ENCODE assay signal across 8 cellular contexts in the genomic region with DNA sequence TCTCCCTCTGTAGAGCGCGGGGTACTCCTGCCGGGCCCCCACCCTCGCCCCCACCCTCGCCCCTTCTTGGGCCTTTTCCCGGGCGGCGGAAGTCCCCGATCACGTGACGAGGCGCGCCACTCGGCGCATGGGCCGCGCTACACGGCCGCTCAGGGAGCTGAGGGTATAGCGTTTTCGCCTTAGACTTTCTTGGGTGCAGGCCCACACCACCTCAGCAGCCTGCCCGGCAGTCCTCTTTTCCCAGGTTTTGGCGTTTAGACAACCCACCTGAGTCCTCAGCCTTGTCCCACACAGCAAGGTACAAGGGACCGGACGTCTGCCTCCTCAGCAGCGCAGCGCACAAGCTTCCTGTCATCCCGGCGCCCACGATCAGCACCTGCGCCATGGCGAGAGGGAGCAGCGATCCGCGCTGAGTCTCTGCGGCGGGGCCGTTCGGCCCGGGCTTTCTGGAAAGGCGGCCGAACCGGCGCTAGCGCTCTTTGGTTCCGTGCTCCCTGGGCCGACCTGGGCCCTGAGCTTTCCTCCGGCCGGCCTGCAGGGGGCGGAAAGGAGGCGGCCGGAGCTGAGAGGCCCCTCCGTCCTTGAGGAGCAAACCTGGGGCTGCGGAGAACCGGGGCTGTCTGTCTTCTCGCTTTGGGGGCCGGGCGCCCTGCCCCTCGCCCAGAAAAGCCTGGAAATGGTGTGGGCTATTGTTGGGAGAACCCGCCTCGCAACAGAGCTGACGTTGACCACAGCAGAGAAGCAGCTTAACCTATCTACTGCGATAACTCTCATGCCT. TPM values are rescaled to one million over a fixed set of nuclear protein-coding genes. Genes with fewer than 3 reads are reported as not detected.
DNase-seq lines count a peak whose midpoint lies in the region; ATAC-seq and TF ChIP-seq lines count a peak whose summit lies in the region.

A gene (minus strand): TSS at position 513 of the 778 bp plus-strand sequence.

- H3K27ac ChIP-seq in CD4-positive, CD25-positive, alpha-beta regulatory T cell (ENCODE audit: insufficient read depth, low read length, poor library complexity, severe bottlenecking) = peak within 1 kb of the TSS; percentile 76
- peak within 1 kb of the TSS; percentile 94 for H3K27ac ChIP-seq in rectal smooth muscle tissue (ENCODE audit: low read depth, low read length)

- H3K27me3 Mint-ChIP-seq in CD4-positive, CD25-positive, alpha-beta regulatory T cell = peaks cover 11% of the 10 kb centered on the region
- peaks cover 18% of the 10 kb centered on the region for H3K27me3 Mint-ChIP-seq in T-helper 2 cell treated with Interferon-gamma antibody and Interleukin-4, amounts not matched to agents 5 μg/mL and 100 μg/mL, for 36 hours (ENCODE audit: low read depth)

- no peaks in the 10 kb centered on the region for H3K36me3 ChIP-seq in CD4-positive, CD25-positive, alpha-beta regulatory T cell (ENCODE audit: control insufficient read depth, insufficient read depth, low read length)
- H3K36me3 ChIP-seq in rectal smooth muscle tissue (ENCODE audit: control insufficient read depth, insufficient read depth, low read length) = no peaks in the 10 kb centered on the region

- in situ Hi-C loops in astrocyte of the cerebellum (cut with HindIII; ENCODE audit: low sequenced_read_pairs) = no loop called here

- H3K4me1 Mint-ChIP-seq in CD4-positive, CD25-positive, alpha-beta regulatory T cell = peaks cover 4 to 16% (median 10%) of the 10 kb centered on the region in 4 donors
- peaks cover 8% of the 10 kb centered on the region for H3K4me1 Mint-ChIP-seq in T-helper 2 cell treated with Interferon-gamma antibody and Interleukin-4, amounts not matched to agents 5 μg/mL and 100 μg/mL, for 36 hours (ENCODE audit: low read depth)

- H3K27ac Mint-ChIP-seq in CD4-positive, CD25-positive, alpha-beta regulatory T cell = peak within 1 kb of the TSS; percentile 89 to 95 (median 91)
- peak within 1 kb of the TSS; percentile 85 for H3K27ac Mint-ChIP-seq in T-helper 2 cell treated with Interferon-gamma antibody and Interleukin-4, amounts not matched to agents 5 μg/mL and 100 μg/mL, for 36 hours

- peak within 1 kb of the TSS; percentile 83 for H3K9ac ChIP-seq in rectal smooth muscle tissue (ENCODE audit: low read length)

- peak within 1 kb of the TSS; percentile 84 for H3K4me3 ChIP-seq in CD4-positive, CD25-positive, alpha-beta regulatory T cell (ENCODE audit: low read depth, low read length)
- H3K4me3 ChIP-seq in astrocyte of the cerebellum (ENCODE audit: low read depth, low read length) (peak within 1 kb of the TSS; percentile 51), rectal smooth muscle tissue (ENCODE audit: low read length) (peak within 1 kb of the TSS; percentile 93)

- peak; percentile 75 for TF ChIP-seq CTCF in astrocyte of the cerebellum (IDR thresholded peaks at IDR 0.05; ENCODE audit: low read depth, low read length, missing control alignments)

- H3K4me3 Mint-ChIP-seq in CD4-positive, CD25-positive, alpha-beta regulatory T cell = peak within 1 kb of the TSS; percentile 83 to 94 (median 92)
- H3K4me3 Mint-ChIP-seq in T-helper 2 cell treated with Interferon-gamma antibody and Interleukin-4, amounts not matched to agents 5 μg/mL and 100 μg/mL, for 36 hours = peak within 1 kb of the TSS; percentile 87

- ATAC-seq in CD4-positive, CD25-positive, alpha-beta regulatory T cell (ENCODE audit: low read depth in 2 of 2) = peak; percentile 81 to 85
- ATAC-seq in GM19397 (IDR thresholded peaks at IDR 0.05; ENCODE audit: unreplicated experiment) (peak; percentile 86), HG03571 (IDR thresholded peaks at IDR 0.05; ENCODE audit: unreplicated experiment) (peak; percentile 70)

- H3K4me1 ChIP-seq in CD4-positive, CD25-positive, alpha-beta regulatory T cell (ENCODE audit: control insufficient read depth, insufficient read depth, low read length, poor library complexity, severe bottlenecking) = peaks cover 5% of the 10 kb centered on the region
- no peaks in the 10 kb centered on the region for H3K4me1 ChIP-seq in rectal smooth muscle tissue (ENCODE audit: control insufficient read depth, insufficient read depth, low read length)

- no peaks in the 10 kb centered on the region for H3K27me3 ChIP-seq in CD4-positive, CD25-positive, alpha-beta regulatory T cell (ENCODE audit: control insufficient read depth, insufficient read depth, low read length)
- no peaks in the 10 kb centered on the region for H3K27me3 ChIP-seq in rectal smooth muscle tissue (ENCODE audit: control insufficient read depth, insufficient read depth, low read length)

- no peaks in the 10 kb centered on the region for H3K9me3 ChIP-seq in CD4-positive, CD25-positive, alpha-beta regulatory T cell (ENCODE audit: control insufficient read depth in 2 of 2, low read length in 2 of 2)

- DNase-seq in CD4-positive, CD25-positive, alpha-beta regulatory T cell = peak; percentile 51 to 83 (median 59)
- DNase-seq in T-helper 2 cell treated with Interferon-gamma antibody and Interleukin-4, amounts not matched to agents 5 μg/mL and 100 μg/mL, for 36 hours (ENCODE audit: low spot score) = peak; percentile 55
- peak; percentile 6 for DNase-seq in astrocyte of the cerebellum (ENCODE audit: low read depth)
- DNase-seq in hippocampal formation (lab: John Stamatoyannopoulos, UW) = peak; percentile 66 to 83
- DNase-seq in ureter (ENCODE audit: low spot score) = peak; percentile 80

- peaks cover 4% of the 10 kb centered on the region for H3K36me3 Mint-ChIP-seq in CD4-positive, CD25-positive, alpha-beta regulatory T cell
- no peaks in the 10 kb centered on the region for H3K36me3 Mint-ChIP-seq in T-helper 2 cell treated with Interferon-gamma antibody and Interleukin-4, amounts not matched to agents 5 μg/mL and 100 μg/mL, for 36 hours (ENCODE audit: low read depth)

- H3K9me3 Mint-ChIP-seq in CD4-positive, CD25-positive, alpha-beta regulatory T cell = peaks cover 0 to 4% (median 0%) of the 10 kb centered on the region in 7 donors
- peaks cover 3% of the 10 kb centered on the region for H3K9me3 Mint-ChIP-seq in T-helper 2 cell treated with Interferon-gamma antibody and Interleukin-4, amounts not matched to agents 5 μg/mL and 100 μg/mL, for 36 hours

RNA-seq across cellular contexts. Expression of the gene that starts here (rescaled TPM):
- 1.6 TPM for total RNA-seq in CD4-positive, CD25-positive, alpha-beta regulatory T cell
- 1 to 10 TPM; 3.9 to 5.6 (median 4.7) TPM for polyA plus RNA-seq in CD4-positive, CD25-positive, alpha-beta regulatory T cell
- total RNA-seq in ureter = 20.8 TPM

Comparison
In these comparisons a context has a peak if more than half of its experiments do, and no peak if none do; other contexts are left out.
1. Peak in every context shown above with its lines: DNase-seq, ATAC-seq, H3K4me3 ChIP-seq and H3K27ac ChIP-seq.
2. DNase-seq: peak in every context shown above with its lines; median percentile 80 in ureter; 74 in hippocampal formation; 59 in CD4-positive, CD25-positive, alpha-beta regulatory T cell; 55 in T-helper 2 cell treated with Interferon-gamma antibody and Interleukin-4, amounts not matched to agents 5 μg/mL and 100 μg/mL, for 36 hours; 6 in astrocyte of the cerebellum.